Comparison of ENCODE assay signal across 13 cellular contexts in genomic region chr22:20940178-20940790, GRCh38. TPM values are rescaled to one million over a fixed set of nuclear protein-coding genes. Genes with fewer than 3 reads are reported as not detected.
DNase-seq lines count a peak whose midpoint lies in the region; FAIRE-seq and TF ChIP-seq lines count a peak whose summit lies in the region.
"Had no signal": no experiment of that assay in that cellular context is flagged by ENCODE, and none has a peak within 500 bp of the region (broad histone marks: within the 10 kb centered on the region; RNA-seq: fewer than 3 reads in every experiment).

No MANE protein-coding gene starts in this region.

- peaks cover 100% of the 10 kb centered on the region for H3K79me2 ChIP-seq in GM23248 (ENCODE audit: insufficient read depth)

- no peaks in the 10 kb centered on the region for H3K27me3 Mint-ChIP-seq in activated T-helper 2 cell treated with anti-CD3 and anti-CD28 coated beads, Interferon-gamma antibody, Interleukin-2, Interleukin-4, amounts not matched to agents 10 μg/mL and 5 μg/mL and 100 μg/mL, durations not matched to agents 14 hours and 24 hours and 36 hours (ENCODE audit: low read depth)
- H3K27me3 Mint-ChIP-seq in immature natural killer cell (ENCODE audit: low read depth in 3 of 3), result peaks cover 0 to 4% (median 2%) of the 10 kb centered on the region in 3 donors

- no peak for TF ChIP-seq CTCF in BE2C (IDR thresholded peaks at IDR 0.05; ENCODE audit: low read depth, low read length)
- no peak for TF ChIP-seq CTCF in kidney (IDR thresholded peaks at IDR 0.05; ENCODE audit: borderline replicate concordance, extremely low read depth, insufficient read depth)

- H3K27ac Mint-ChIP-seq in activated T-helper 2 cell treated with anti-CD3 and anti-CD28 coated beads, Interferon-gamma antibody, Interleukin-2, Interleukin-4, amounts not matched to agents 10 μg/mL and 5 μg/mL and 100 μg/mL, durations not matched to agents 14 hours and 24 hours and 36 hours, result peak overlapping the region; percentile 25
- peak overlapping the region in 5 of 6 donors; percentile 0 to 68 (median 34) for H3K27ac Mint-ChIP-seq in immature natural killer cell

- intact Hi-C loops in activated T-helper 2 cell treated with anti-CD3 and anti-CD28 coated beads, Interferon-gamma antibody, Interleukin-2, Interleukin-4, amounts not matched to agents 10 μg/mL and 5 μg/mL and 100 μg/mL, durations not matched to agents 14 hours and 24 hours and 36 hours (cut with micrococcal nuclease), result no loop called here
- intact Hi-C loops in kidney (cut with DNase I), result no loop called here

- H3K9ac ChIP-seq in GM23248 (no peak overlapping the region), kidney (ENCODE audit: low read length in 2 of 2) (no peak overlapping the region)

- peaks cover 37% of the 10 kb centered on the region for H3K4me1 Mint-ChIP-seq in activated T-helper 2 cell treated with anti-CD3 and anti-CD28 coated beads, Interferon-gamma antibody, Interleukin-2, Interleukin-4, amounts not matched to agents 10 μg/mL and 5 μg/mL and 100 μg/mL, durations not matched to agents 14 hours and 24 hours and 36 hours (ENCODE audit: low read depth)
- peaks cover 86 to 90% of the 10 kb centered on the region in 2 donors for H3K4me1 Mint-ChIP-seq in immature natural killer cell

- no peak overlapping the region for H3K4me2 ChIP-seq in GM23248 (ENCODE audit: unreplicated experiment)

- H3K27ac ChIP-seq in GM23248 (peak overlapping the region; percentile 43), kidney (ENCODE audit: low read depth in 2 of 2, low read length in 2 of 2) (no peak overlapping the region)

- no peak overlapping the region for H3K4me3 Mint-ChIP-seq in activated T-helper 2 cell treated with anti-CD3 and anti-CD28 coated beads, Interferon-gamma antibody, Interleukin-2, Interleukin-4, amounts not matched to agents 10 μg/mL and 5 μg/mL and 100 μg/mL, durations not matched to agents 14 hours and 24 hours and 36 hours (ENCODE audit: low read depth)
- peak overlapping the region in 2 of 5 donors; percentile 12 to 60 for H3K4me3 Mint-ChIP-seq in immature natural killer cell

- no peaks in the 10 kb centered on the region for H3K9me3 ChIP-seq in GM23248 (ENCODE audit: low read depth)
- no peaks in the 10 kb centered on the region; the same call in 1 of the 2 replicates for H3K9me3 ChIP-seq in BE2C
- H3K9me3 ChIP-seq in kidney (ENCODE audit: control insufficient read depth in 1 of 2, low read length in 2 of 2), result no peaks in the 10 kb centered on the region
- H3K9me3 ChIP-seq: MG63 had no signal

- no peak overlapping the region for H2AFZ ChIP-seq in GM23248

- no peaks in the 10 kb centered on the region for H3K9me2 ChIP-seq in GM23248 (ENCODE audit: insufficient read depth)

- WGBS in GM23248 (ENCODE audit: low coverage in 1 of 2, low lambda C conversion rate in 2 of 2, missing lambda C conversion rate in 2 of 2), 2 experiments, result 14 to 27% methylated on average over 4 of the region's 4 CpGs

- H3K4me3 ChIP-seq in GM23248 (no peak overlapping the region), BE2C (ENCODE audit: low read depth, low read length) (no peak overlapping the region), kidney (ENCODE audit: low read length in 2 of 2) (no peak overlapping the region)
- H3K4me3 ChIP-seq: MG63 had no signal

- peaks cover 61% of the 10 kb centered on the region for H4K20me1 ChIP-seq in GM23248 (ENCODE audit: insufficient read depth)

- H3K4me1 ChIP-seq in GM23248 (ENCODE audit: insufficient read depth), result peaks cover 27% of the 10 kb centered on the region
- no peaks in the 10 kb centered on the region for H3K4me1 ChIP-seq in BE2C
- peaks cover 18 to 20% of the 10 kb centered on the region in 2 donors for H3K4me1 ChIP-seq in kidney (ENCODE audit: control insufficient read depth in 1 of 2, insufficient read depth in 1 of 2, low read depth in 1 of 2, low read length in 2 of 2)

- H3K36me3 Mint-ChIP-seq in activated T-helper 2 cell treated with anti-CD3 and anti-CD28 coated beads, Interferon-gamma antibody, Interleukin-2, Interleukin-4, amounts not matched to agents 10 μg/mL and 5 μg/mL and 100 μg/mL, durations not matched to agents 14 hours and 24 hours and 36 hours (ENCODE audit: low read depth), result peaks cover 67% of the 10 kb centered on the region
- H3K36me3 Mint-ChIP-seq in immature natural killer cell, result peaks cover 0 to 6% (median 3%) of the 10 kb centered on the region in 3 donors

- no peaks in the 10 kb centered on the region for H3K27me3 ChIP-seq in GM23248 (replicated peaks; ENCODE audit: insufficient read depth)
- H3K27me3 ChIP-seq in BE2C, result no peaks in the 10 kb centered on the region
- H3K27me3 ChIP-seq: dorsolateral prefrontal cortex, MG63 had no signal

- no peaks in the 10 kb centered on the region for H3K9me3 Mint-ChIP-seq in activated T-helper 2 cell treated with anti-CD3 and anti-CD28 coated beads, Interferon-gamma antibody, Interleukin-2, Interleukin-4, amounts not matched to agents 10 μg/mL and 5 μg/mL and 100 μg/mL, durations not matched to agents 14 hours and 24 hours and 36 hours
- H3K9me3 Mint-ChIP-seq in immature natural killer cell, result no peaks in the 10 kb centered on the region

- in situ Hi-C loops in GM23248 (cut with MboI), result no loop called here

- H3F3A ChIP-seq in GM23248 (ENCODE audit: insufficient read depth), result peaks cover 30% of the 10 kb centered on the region

- DNase-seq in AG20443 (ENCODE audit: low spot score) (peak; percentile 50), GM23248 (peak; percentile 55), immature natural killer cell (no peak), globus pallidus (ENCODE audit: low spot score) (no peak), BE2C (no peak), kidney (no peak)
- no peak for DNase-seq in activated T-helper 2 cell treated with anti-CD3 and anti-CD28 coated beads, Interferon-gamma antibody, Interleukin-2, Interleukin-4, amounts not matched to agents 10 μg/mL and 5 μg/mL and 100 μg/mL, durations not matched to agents 14 hours and 24 hours and 36 hours (ENCODE audit: low spot score)
- no peak for DNase-seq in activated CD8-positive, alpha-beta memory T cell treated with anti-CD3 and anti-CD28 coated beads, Interleukin-2, amount 50 U/mL, for 4 hours
- DNase-seq: islet precursor cell; MG63; NCI-H2081 treated with DMSO at 0.1 percent for 48 hours; stimulated activated CD8-positive, alpha-beta memory T cell treated with anti-CD3 and anti-CD28 coated beads, Interleukin-4, amount 100 ng/mL, for 48 hours had no signal

- no peak for FAIRE-seq in kidney (lab: Jason Lieb, UNC)

- H3K36me3 ChIP-seq in GM23248 (ENCODE audit: low read depth) (no peaks in the 10 kb centered on the region), BE2C (peaks cover 53% of the 10 kb centered on the region), kidney (ENCODE audit: control insufficient read depth in 1 of 2, insufficient read depth in 2 of 2, low read length in 2 of 2) (peaks cover 0 to 3% of the 10 kb centered on the region in 2 donors)

RNA-seq across cellular contexts. Expression of gene CRKL, which starts 23.1 kb away (rescaled TPM):
- total RNA-seq in GM23248 (2014; rRNA removed; shearing (Covaris generic)), result 39.8 and 42.5 TPM in 2 replicates
- polyA plus RNA-seq in GM23248 (2016; fragmentation: Nextera tagmentation; extraction: Ambion mirVana) (26.7 and 27.1 TPM in 2 replicates), immature natural killer cell (10 to 100 TPM; 26.7 to 50.7 (median 43.1) TPM), kidney (ENCODE audit: insufficient read depth, low read depth, low replicate concordance) (11.9 TPM)
- 79.2 and 80.1 TPM in 2 replicates for total RNA-seq in activated T-helper 2 cell treated with anti-CD3 and anti-CD28 coated beads, Interferon-gamma antibody, Interleukin-2, Interleukin-4, amounts not matched to agents 10 μg/mL and 5 μg/mL and 100 μg/mL, durations not matched to agents 14 hours and 24 hours and 36 hours
- 51.2 TPM for polyA plus RNA-seq in BE2C (2012; ENCODE audit: insufficient read depth, insufficient read length, low read depth)
- total RNA-seq in kidney, result 44.7 TPM

RNA-seq across cellular contexts. Expression of gene AIFM3, which starts 26.8 kb away (rescaled TPM):
- 0.65 TPM in 1 of 2 replicates, not detected in the other for total RNA-seq in GM23248 (2014; rRNA removed; shearing (Covaris generic))
- polyA plus RNA-seq in GM23248 (2016; fragmentation: Nextera tagmentation; extraction: Ambion mirVana), result 0.16 TPM in 1 of 2 replicates, not detected in the other
- 0.23 and 0.30 TPM in 2 replicates for total RNA-seq in activated T-helper 2 cell treated with anti-CD3 and anti-CD28 coated beads, Interferon-gamma antibody, Interleukin-2, Interleukin-4, amounts not matched to agents 10 μg/mL and 5 μg/mL and 100 μg/mL, durations not matched to agents 14 hours and 24 hours and 36 hours
- 1 to 10 TPM in 1 of 3 donors, under 1 TPM in 1, not detected in 1; 0.30 to 1.4 TPM for polyA plus RNA-seq in immature natural killer cell
- polyA plus RNA-seq in BE2C (2012; ENCODE audit: insufficient read depth, insufficient read length, low read depth), result 3.2 TPM
- 3.1 TPM for total RNA-seq in kidney
- polyA plus RNA-seq in kidney (ENCODE audit: insufficient read depth, low read depth, low replicate concordance), result 4.4 TPM

RNA-seq across cellular contexts. Expression of gene LZTR1, which starts 41.8 kb away (rescaled TPM):
- 71.5 and 80.1 TPM in 2 replicates for total RNA-seq in GM23248 (2014; rRNA removed; shearing (Covaris generic))
- polyA plus RNA-seq in GM23248 (2016; fragmentation: Nextera tagmentation; extraction: Ambion mirVana), result 26.8 and 29.7 TPM in 2 replicates
- total RNA-seq in activated T-helper 2 cell treated with anti-CD3 and anti-CD28 coated beads, Interferon-gamma antibody, Interleukin-2, Interleukin-4, amounts not matched to agents 10 μg/mL and 5 μg/mL and 100 μg/mL, durations not matched to agents 14 hours and 24 hours and 36 hours, result 64.7 and 68.4 TPM in 2 replicates
- polyA plus RNA-seq in immature natural killer cell, result 10 to 100 TPM in 2 of 3 donors, 1 to 10 TPM in 1; 8.1 to 18.4 (median 11.1) TPM
- 142 TPM for polyA plus RNA-seq in BE2C (2012; ENCODE audit: insufficient read depth, insufficient read length, low read depth)
- 66.4 TPM for total RNA-seq in kidney
- 24.3 TPM for polyA plus RNA-seq in kidney (ENCODE audit: insufficient read depth, low read depth, low replicate concordance)

Comparison
In these comparisons a context has a peak if more than half of its experiments do, and no peak if none do; other contexts are left out.
1. DNase-seq: peak in AG20443 (single experiment) and GM23248 (single experiment); none in activated T-helper 2 cell treated with anti-CD3 and anti-CD28 coated beads, Interferon-gamma antibody, Interleukin-2, Interleukin-4, amounts not matched to agents 10 μg/mL and 5 μg/mL and 100 μg/mL, durations not matched to agents 14 hours and 24 hours and 36 hours (single experiment), immature natural killer cell (0 of 3), globus pallidus (single experiment), BE2C (single experiment), kidney (single experiment) and activated CD8-positive, alpha-beta memory T cell treated with anti-CD3 and anti-CD28 coated beads, Interleukin-2, amount 50 U/mL, for 4 hours (single experiment).